Comparison of ENCODE assay signal across 12 cellular contexts in the genomic region with DNA sequence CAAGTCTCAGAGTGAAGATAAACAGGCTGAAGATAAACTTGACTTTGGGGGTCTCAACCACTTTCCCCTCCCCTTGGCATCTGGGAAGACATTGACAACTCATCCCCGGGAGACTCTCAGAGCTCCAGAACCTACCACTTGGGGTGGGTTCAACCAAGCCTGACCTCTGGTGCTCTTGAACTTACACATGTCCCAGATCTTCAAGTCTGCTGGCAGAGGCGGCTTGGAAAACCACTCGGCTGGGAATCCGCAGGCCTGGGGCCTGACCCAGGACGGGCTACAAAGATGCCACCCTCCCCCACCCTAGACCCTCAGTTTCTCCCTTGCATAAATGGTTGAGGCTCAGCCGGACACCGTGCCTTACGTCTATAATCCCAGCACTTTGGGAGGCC. TPM values are rescaled to one million over a fixed set of nuclear protein-coding genes. Genes with fewer than 3 reads are reported as not detected.
DNase-seq lines count a peak whose midpoint lies in the region; ATAC-seq and TF ChIP-seq lines count a peak whose summit lies in the region.
"Had no signal": no experiment of that assay in that cellular context is flagged by ENCODE, and none has a peak within 500 bp of the region (broad histone marks: within the 10 kb centered on the region; RNA-seq: fewer than 3 reads in every experiment).

No MANE protein-coding gene starts in this region.

- TF ChIP-seq RAD21 in HCT116 (IDR thresholded peaks at IDR 0.05; ENCODE audit: low read depth): no peak

- H3K9ac ChIP-seq in HCT116 (ENCODE audit: low read length) (peak overlapping the region; percentile 97), iPS-20b (ENCODE audit: low read depth, low read length) (peak overlapping the region; percentile 7; the same call in 1 of the 2 replicates)

- H3K27me3 ChIP-seq in HCT116 (ENCODE audit: insufficient read depth, low read length) (no peaks in the 10 kb centered on the region), iPS-20b (ENCODE audit: insufficient read depth, low read length) (peaks cover 24% of the 10 kb centered on the region), adrenal gland (no peaks in the 10 kb centered on the region)

- H3K36me3 ChIP-seq in HCT116 (ENCODE audit: control insufficient read depth in 1 of 2, insufficient read depth in 2 of 2, low read length in 2 of 2) (no peaks in the 10 kb centered on the region), iPS-20b (ENCODE audit: insufficient read depth, low read depth, low read length) (no peaks in the 10 kb centered on the region), adrenal gland (replicated peaks in 1 of 2) (no peaks in the 10 kb centered on the region)
- H3K36me3 ChIP-seq: tibial artery had no signal

- H3K9me3 ChIP-seq in HCT116 (ENCODE audit: control insufficient read depth in 1 of 2, insufficient read depth in 1 of 2, low read depth in 1 of 2, low read length in 2 of 2): no peaks in the 10 kb centered on the region
- no peaks in the 10 kb centered on the region for H3K9me3 ChIP-seq in iPS-20b (ENCODE audit: insufficient read depth, low read depth, low read length)
- H3K9me3 ChIP-seq in adrenal gland (replicated peaks in 1 of 3): no peaks in the 10 kb centered on the region
- H3K9me3 ChIP-seq: tibial artery had no signal

- CTCF ChIA-PET in HCT116 (lab: Charles Lee): interaction anchor here (1.8 to 4.0 kb wide), 2 partner anchors 13 to 20 kb away, joined by 4 to 14 read pairs; no protein-coding TSS in a partner anchor

- H3K27ac ChIP-seq in HCT116 (ENCODE audit: low read depth, low read length) (peak overlapping the region; percentile 76), iPS-20b (ENCODE audit: low read length) (no peak overlapping the region), adrenal gland (peak overlapping the region in 2 of 5 donors; percentile 67 to 71)
- H3K27ac ChIP-seq: tibial artery had no signal

- H2AFZ ChIP-seq in HCT116 (ENCODE audit: low read depth, low read length, poor library complexity, severe bottlenecking): no peak overlapping the region

- TF ChIP-seq CTCF in HCT116 (IDR thresholded peaks at IDR 0.05 in 2 of 3, conservative IDR thresholded peaks at IDR 0.05 in 1 of 3; ENCODE audit: borderline replicate concordance in 1 of 3, insufficient read depth in 1 of 3, low read depth in 2 of 3, low read length in 2 of 3) (no peak), cardiac fibroblast (IDR thresholded peaks at IDR 0.05; ENCODE audit: low read depth, low read length) (no peak), adrenal gland (IDR thresholded peaks at IDR 0.05) (no peak)

- TSS peak; percentile 83 for BruUV-seq in HCT116 (replicated peaks; lab: Mats Ljungman, UMichigan)

- intact Hi-C loops in HCT116 (cut with micrococcal nuclease) (loop anchor here (2.0 kb wide), 1 partner anchor 14 kb away; a partner anchor contains a TSS), adrenal gland (cut with DNase I) (no loop called here)

- no peaks in the 10 kb centered on the region for H3K9me2 ChIP-seq in HCT116 (ENCODE audit: insufficient read depth)

- TF ChIP-seq POLR2A in HCT116 (IDR thresholded peaks at IDR 0.05; ENCODE audit: borderline replicate concordance, extremely low read depth, insufficient read depth, insufficient read length): no peak
- no peak for TF ChIP-seq POLR2A in adrenal gland (IDR thresholded peaks at IDR 0.05)

- DNase-seq in HCT116 (ENCODE audit: low read depth, low spot score): no peak
- DNase-seq in cardiac fibroblast (ENCODE audit: low read depth in 2 of 2): no peak
- DNase-seq in skeletal muscle cell (ENCODE audit: low read depth): no peak
- no peak for DNase-seq in GDM1 (lab: John Stamatoyannopoulos, UW)
- no peak for DNase-seq in adrenal gland
- DNase-seq: DMS 273 treated with DMSO at 0.1 percent for 48 hours, tibial artery had no signal

- RAD21 ChIA-PET in HCT116 (lab: Charles Lee; ENCODE audit: low non-redundant PET in 1 of 2, low total read pairs in 2 of 2, uncharacterized antibody in 2 of 2, unreplicated experiment in 2 of 2): no interaction called here

- 67 to 75% (median 70%) methylated on average over 7 to 8 of the region's 8 CpGs for WGBS in adrenal gland, 4 donors

- peak overlapping the region; percentile 95 for H3K4me2 ChIP-seq in HCT116 (ENCODE audit: low read length)

- H3K4me1 ChIP-seq in HCT116 (ENCODE audit: control insufficient read depth in 1 of 2, insufficient read depth in 2 of 2, low read length in 2 of 2) (peaks cover 13 to 42% of the 10 kb centered on the region in 2 experiments; a peak in 3 of 4 replicates), iPS-20b (ENCODE audit: insufficient read depth, low read length) (no peaks in the 10 kb centered on the region), adrenal gland (replicated peaks in 1 of 2) (peaks cover 4 to 8% of the 10 kb centered on the region in 2 donors)

- POLR2A ChIA-PET in HCT116 (lab: Charles Lee): interaction anchor here (1.0 to 3.0 kb wide), 5 partner anchors 11 to 31 kb away, joined by 3 to 10 read pairs (median 4); a partner anchor contains a TSS

- no peaks in the 10 kb centered on the region for H4K20me1 ChIP-seq in HCT116 (ENCODE audit: insufficient read depth)

- H3K4me3 ChIP-seq in HCT116 (replicated peaks in 1 of 2; ENCODE audit: low read depth in 1 of 2, low read length in 2 of 2) (peak overlapping the region; percentile 81 to 94), cardiac fibroblast (replicated peaks in 1 of 2; ENCODE audit: low read depth in 2 of 2, low read length in 2 of 2) (peak overlapping the region; percentile 59 to 71), iPS-20b (ENCODE audit: low read length) (peak overlapping the region; percentile 68), skeletal muscle cell (ENCODE audit: low read depth, low read length) (peak overlapping the region; percentile 64), adrenal gland (peak overlapping the region in 2 of 4 donors; percentile 33 to 74)
- H3K4me3 ChIP-seq: tibial artery had no signal

- H3K79me2 ChIP-seq in HCT116 (ENCODE audit: insufficient read depth, low read length): peaks cover 37% of the 10 kb centered on the region

- ATAC-seq in HCT116: no peak
- no peak for ATAC-seq in HG03159 (IDR thresholded peaks at IDR 0.05; ENCODE audit: unreplicated experiment)
- ATAC-seq in GM21526 (IDR thresholded peaks at IDR 0.05; ENCODE audit: low FRiP score, unreplicated experiment): no peak

TF ChIP-seq in HCT116, 20 proteins besides CTCF, POLR2A, EP300 and RAD21 (continues in another document):
- no peak for TF ChIP-seq POLR2AphosphoS5 (IDR thresholded peaks at IDR 0.05; ENCODE audit: low read depth, low read length)
- TF ChIP-seq CBX3 (IDR thresholded peaks at IDR 0.05; ENCODE audit: low read depth): no peak
- no peak for TF ChIP-seq CEBPB (IDR thresholded peaks at IDR 0.05; ENCODE audit: low read depth)
- no peak for TF ChIP-seq TCF7L2 (IDR thresholded peaks at IDR 0.05; ENCODE audit: borderline replicate concordance, extremely low read depth, insufficient read depth, insufficient read length)
- TF ChIP-seq FOSL1 (IDR thresholded peaks at IDR 0.05; ENCODE audit: low read depth): no peak
- peak; percentile 50; the same call in 1 of the 2 replicates for TF ChIP-seq ZFX (IDR thresholded peaks at IDR 0.05)
- TF ChIP-seq, protein P1, sequence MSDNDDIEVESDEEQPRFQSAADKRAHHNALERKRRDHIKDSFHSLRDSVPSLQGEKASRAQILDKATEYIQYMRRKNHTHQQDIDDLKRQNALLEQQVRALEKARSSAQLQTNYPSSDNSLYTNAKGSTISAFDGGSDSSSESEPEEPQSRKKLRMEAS (IDR thresholded peaks at IDR 0.05): no peak
- TF ChIP-seq EGR1 (IDR thresholded peaks at IDR 0.05; ENCODE audit: low read depth): no peak

RNA-seq across cellular contexts. Expression of a gene that starts 0.5 kb away (rescaled TPM):
- total RNA-seq in HCT116 (2021; ENCODE audit: unreplicated experiment) (18.1 TPM), adrenal gland (10 to 100 TPM in 7 of 8 donors, 1 to 10 TPM in 1; 9.2 to 22.9 (median 12.6) TPM)
- polyA plus RNA-seq in HCT116 (2012): 11.8 and 13.0 TPM in 2 replicates
- 10 to 100 TPM in 1 of 3 donors, 1 to 10 TPM in 2; 2.4 to 11.4 (median 3.1) TPM for polyA plus RNA-seq in adrenal gland
- total RNA-seq: cerebellum, mononuclear cell had no signal

RNA-seq across cellular contexts. Expression of a gene that starts 14.6 kb away (rescaled TPM):
- 7.5 TPM for total RNA-seq in HCT116 (2021; ENCODE audit: unreplicated experiment)
- 5.2 and 6.0 TPM in 2 replicates for polyA plus RNA-seq in HCT116 (2012)
- 1 to 10 TPM in 4 of 8 donors, under 1 TPM in 3, not detected in 1; 0.47 to 5.2 (median 1.1) TPM for total RNA-seq in adrenal gland
- polyA plus RNA-seq in adrenal gland: 1 to 10 TPM in 2 of 3 donors, under 1 TPM in 1; 0.51 to 4.6 (median 1.5) TPM

RNA-seq across cellular contexts. Expression of a gene that starts 14.9 kb away (rescaled TPM):
- total RNA-seq in HCT116 (2021; ENCODE audit: unreplicated experiment) (59.1 TPM), adrenal gland (10 to 100 TPM in 6 of 8 donors, 1 to 10 TPM in 2; 9.2 to 41.2 (median 23.2) TPM)
- 36.4 and 43.1 TPM in 2 replicates for polyA plus RNA-seq in HCT116 (2012)
- 100 to 1,000 TPM in 1 of 3 donors, 10 to 100 TPM in 1, 1 to 10 TPM in 1; 7.5 to 110 (median 21.7) TPM for polyA plus RNA-seq in adrenal gland

RNA-seq across cellular contexts. Expression of a gene that starts 25.8 kb away (rescaled TPM):
- total RNA-seq in HCT116 (2021; ENCODE audit: unreplicated experiment) (30.9 TPM), adrenal gland (1 to 10 TPM in 3 of 8 donors, under 1 TPM in 2, not detected in 3; 0.23 to 7.0 (median 2.1) TPM)
- 37.9 and 39.2 TPM in 2 replicates for polyA plus RNA-seq in HCT116 (2012)
- 1 to 10 TPM in 2 of 3 donors, under 1 TPM in 1; 0.62 to 3.3 (median 1.2) TPM for polyA plus RNA-seq in adrenal gland
- total RNA-seq: cerebellum had no signal

RNA-seq across cellular contexts. Expression of a gene that starts 31.3 kb away (rescaled TPM):
- total RNA-seq in HCT116 (2021; ENCODE audit: unreplicated experiment): 42.9 TPM
- 35.7 and 41.4 TPM in 2 replicates for polyA plus RNA-seq in HCT116 (2012)
- 10 to 100 TPM; 12.7 to 38.2 (median 23.7) TPM for total RNA-seq in adrenal gland
- 10 to 100 TPM in 2 of 3 donors, 1 to 10 TPM in 1; 8.2 to 20.7 (median 16.0) TPM for polyA plus RNA-seq in adrenal gland
